Comparison of ENCODE assay signal across 8 cellular contexts in genomic region chr12:89350661-89351488, GRCh38. TPM values are rescaled to one million over a fixed set of nuclear protein-coding genes. Genes with fewer than 3 reads are reported as not detected.
DNase-seq lines count a peak whose midpoint lies in the region; ATAC-seq and TF ChIP-seq lines count a peak whose summit lies in the region.

No MANE protein-coding gene starts in this region.

- H3K27me3 ChIP-seq in esophagus muscularis mucosa, result no peaks in the 10 kb centered on the region

- POLR2A ChIA-PET in WTC11 (lab: Charles Lee), result interaction anchor here (0.8 to 4.4 kb wide), 9 partner anchors 15 to 771 kb away, joined by 3 to 83 read pairs (median 6); partner anchors contain the start of genes GALNT4 and KITLG

- peak overlapping the region; percentile 75 to 90 (median 83) for H3K4me3 ChIP-seq in esophagus muscularis mucosa

- peaks cover 21% of the 10 kb centered on the region for H3K27me3 Mint-ChIP-seq in WTC11 (ENCODE audit: low read depth)
- peaks cover 74% of the 10 kb centered on the region for H3K27me3 Mint-ChIP-seq in nephron (ENCODE audit: low read depth)

- H3K27ac Mint-ChIP-seq in WTC11 (peak overlapping the region; percentile 98), nephron (peak overlapping the region; percentile 59 to 97 (median 88))

- H3K36me3 Mint-ChIP-seq in WTC11 (peaks cover 44% of the 10 kb centered on the region), nephron (ENCODE audit: low read depth) (peaks cover 6% of the 10 kb centered on the region)

- peak; percentile 35 for DNase-seq in activated CD4-positive, alpha-beta T cell treated with anti-CD3 and anti-CD28 coated beads for 48 hours
- no peak for DNase-seq in activated CD4-positive, alpha-beta T cell treated with anti-CD3 and anti-CD28 coated beads for 1 hour
- DNase-seq in WTC11 (ENCODE audit: low spot score) (peak; percentile 21), esophagus muscularis mucosa (ENCODE audit: extremely low spot score) (no peak), COR-L47 (lab: John Stamatoyannopoulos, UW) (no peak), NCI-H524 (lab: John Stamatoyannopoulos, UW) (no peak), AML-193 (lab: John Stamatoyannopoulos, UW) (no peak)

- no peak for ATAC-seq in WTC11

- intact Hi-C loops in esophagus muscularis mucosa (cut with DNase I), result loop anchor here (2.0 to 10.0 kb wide), 3 partner anchors 110 to 299 kb away; partner anchors contain the start of genes GALNT4 and POC1B

- H3K27ac ChIP-seq in esophagus muscularis mucosa (replicated peaks in 1 of 4), result peak overlapping the region; percentile 98 to 99 (median 99)

- TF ChIP-seq EP300 in esophagus muscularis mucosa (IDR thresholded peaks at IDR 0.05), result no peak

- 6% methylated on average over 44 of the region's 50 CpGs for WGBS in esophagus muscularis mucosa

- H3K9me3 Mint-ChIP-seq in WTC11 (no peaks in the 10 kb centered on the region), nephron (no peaks in the 10 kb centered on the region)

- CTCF ChIA-PET in WTC11 (lab: Charles Lee), result interaction anchor here (1.8 to 3.8 kb wide), 2 partner anchors 101 to 175 kb away, joined by 5 to 20 read pairs; partner anchors contain the start of gene POC1B

- peaks cover 51% of the 10 kb centered on the region for H3K4me1 Mint-ChIP-seq in WTC11
- H3K4me1 Mint-ChIP-seq in nephron, result peaks cover 66% of the 10 kb centered on the region

- peak overlapping the region; percentile 97 for H3K4me3 Mint-ChIP-seq in WTC11
- H3K4me3 Mint-ChIP-seq in nephron, result peak overlapping the region; percentile 90 to 97 (median 91)

- TF ChIP-seq CTCF in WTC11 (IDR thresholded peaks at IDR 0.05), result no peak
- TF ChIP-seq CTCF in esophagus muscularis mucosa (IDR thresholded peaks at IDR 0.05), result no peak
- TF ChIP-seq CTCF in nephron (IDR thresholded peaks at IDR 0.05; ENCODE audit: unreplicated experiment in 3 of 3), result no peak

- H3K9me3 ChIP-seq in esophagus muscularis mucosa, result no peaks in the 10 kb centered on the region

- H3K36me3 ChIP-seq in esophagus muscularis mucosa, result peaks cover 0 to 34% (median 12%) of the 10 kb centered on the region in 4 donors

- TF ChIP-seq POLR2A in esophagus muscularis mucosa (IDR thresholded peaks at IDR 0.05; ENCODE audit: low read depth), result no peak

- H3K4me1 ChIP-seq in esophagus muscularis mucosa, result peaks cover 26 to 64% (median 57%) of the 10 kb centered on the region in 4 donors

TF ChIP-seq in WTC11, 78 proteins besides CTCF, POLR2A, EP300 and RAD21 (continues in another document):
- TF ChIP-seq ZNF281 (CRISPR knock-in tag; IDR thresholded peaks at IDR 0.05) (peak; percentile 29; the same call in 1 of the 2 replicates), USF1 (CRISPR knock-in tag; IDR thresholded peaks at IDR 0.05) (no peak), NFYB (CRISPR knock-in tag; conservative IDR thresholded peaks at IDR 0.05; ENCODE audit: low read depth) (no peak), ZNF232 (CRISPR knock-in tag; IDR thresholded peaks at IDR 0.05) (peak; percentile 78; the same call in 1 of the 2 replicates), MYBL2 (CRISPR knock-in tag; IDR thresholded peaks at IDR 0.05) (0 out of 2 replicates have a peak, but pooled peaks have one; percentile 56), ELF4 (CRISPR knock-in tag; IDR thresholded peaks at IDR 0.05; ENCODE audit: low read depth) (no peak), AFF4 (CRISPR knock-in tag; IDR thresholded peaks at IDR 0.05; ENCODE audit: borderline replicate concordance) (0 out of 2 replicates have a peak, but pooled peaks have one; percentile 56), TCF7 (CRISPR knock-in tag; IDR thresholded peaks at IDR 0.05; ENCODE audit: low read depth) (no peak), CREM (CRISPR knock-in tag; IDR thresholded peaks at IDR 0.05) (no peak), CBFB (CRISPR knock-in tag; IDR thresholded peaks at IDR 0.05; ENCODE audit: low read depth) (no peak), AR (CRISPR knock-in tag; IDR thresholded peaks at IDR 0.05) (no peak), E2F5 (CRISPR knock-in tag; IDR thresholded peaks at IDR 0.05) (0 out of 2 replicates have a peak, but pooled peaks have one; percentile 4), ZNF671 (CRISPR knock-in tag; IDR thresholded peaks at IDR 0.05) (no peak; the same call in 1 of the 2 replicates), JUN (CRISPR knock-in tag; IDR thresholded peaks at IDR 0.05) (0 out of 2 replicates have a peak, but pooled peaks have one; percentile 55)

RNA-seq across cellular contexts. Expression of gene DUSP6, which starts 1.4 kb away (rescaled TPM):
- total RNA-seq in WTC11 (2021), result 136 to 245 TPM (median 141 TPM) in 3 replicates
- total RNA-seq in esophagus muscularis mucosa, result 100 to 1,000 TPM in 1 of 4 donors, 10 to 100 TPM in 3; 62.2 to 108 (median 77.4) TPM

Comparison
In these comparisons a context has a peak if more than half of its experiments do, and no peak if none do; other contexts are left out.
1. DNase-seq: peak in activated CD4-positive, alpha-beta T cell treated with anti-CD3 and anti-CD28 coated beads for 48 hours (single experiment) and WTC11 (single experiment); none in activated CD4-positive, alpha-beta T cell treated with anti-CD3 and anti-CD28 coated beads for 1 hour (single experiment), esophagus muscularis mucosa (single experiment), COR-L47 (single experiment), NCI-H524 (0 of 2) and AML-193 (0 of 2).